In genomic region chr3:78079514-78079913, GRCh38 we compare ENCODE assay signal across 6 cellular contexts.
"Had no signal": no experiment of that assay in that cellular context is flagged by ENCODE, and none has a peak within 500 bp of the region (broad histone marks: within the 10 kb centered on the region; RNA-seq: fewer than 3 reads in every experiment).

No MANE protein-coding gene starts in this region.

- H3K9me3 Mint-ChIP-seq: GM23338 had no signal

- H3K4me3 Mint-ChIP-seq: GM23338, H9 had no signal

- DNase-seq: H9, HCEC 1CT, IMR-90, KG1 had no signal

- H3K4me1 Mint-ChIP-seq: GM23338 had no signal

- H2AFZ ChIP-seq: GM23338 had no signal

- H3K27ac Mint-ChIP-seq: GM23338, H9 had no signal

- H3K4me2 ChIP-seq: GM23338 had no signal

- H3K4me3 ChIP-seq: GM23338, K562 had no signal

- ATAC-seq: GM23338, K562 had no signal
